24 cellular contexts compared by ENCODE assay signal in the genomic region with DNA sequence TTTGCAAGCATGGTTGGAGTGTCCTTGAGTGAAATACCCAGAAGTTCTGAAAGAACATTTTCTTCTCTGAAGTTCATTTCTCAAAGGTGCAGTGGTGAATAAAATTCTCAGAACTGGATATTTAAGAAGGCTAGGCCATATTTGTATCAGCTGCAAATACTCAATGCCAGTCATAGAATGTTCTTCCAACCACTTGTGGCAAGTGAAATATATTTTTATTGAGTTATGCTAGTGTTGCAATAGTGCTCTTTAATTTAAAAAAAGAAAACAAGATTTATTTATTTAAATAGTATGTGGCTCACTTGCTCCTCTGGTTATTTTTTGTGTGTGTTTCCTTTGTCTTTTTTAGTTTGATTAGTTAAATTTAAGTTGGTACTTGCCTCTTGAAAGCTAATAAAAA.
DNase-seq lines count a peak whose midpoint lies in the region; FAIRE-seq and TF ChIP-seq lines count a peak whose summit lies in the region.
"Had no signal": no experiment of that assay in that cellular context is flagged by ENCODE, and none has a peak within 500 bp of the region (broad histone marks: within the 10 kb centered on the region; RNA-seq: fewer than 3 reads in every experiment).

No MANE protein-coding gene starts in this region.

- FAIRE-seq in RCC 7860 (lab: Jason Lieb, UNC): peak; percentile 20
- FAIRE-seq: GM18507, HepG2 had no signal

- TF ChIP-seq EP300 in tibial nerve (IDR thresholded peaks at IDR 0.05): no peak

- no peaks in the 10 kb centered on the region for H3K27me3 ChIP-seq in tibial nerve
- no peaks in the 10 kb centered on the region for H3K27me3 ChIP-seq in esophagus squamous epithelium

- intact Hi-C loops in esophagus squamous epithelium (cut with DNase I): no loop called here

- TF ChIP-seq CTCF in tibial nerve (IDR thresholded peaks at IDR 0.05) (no peak), esophagus squamous epithelium (IDR thresholded peaks at IDR 0.05) (no peak)

- TF ChIP-seq POLR2A in tibial nerve (IDR thresholded peaks at IDR 0.05) (no peak), esophagus squamous epithelium (IDR thresholded peaks at IDR 0.05) (no peak)

- no peaks in the 10 kb centered on the region for H3K4me1 ChIP-seq in tibial nerve
- H3K4me1 ChIP-seq in esophagus squamous epithelium: no peaks in the 10 kb centered on the region
- H3K4me1 ChIP-seq: HAP-1 had no signal

- DNase-seq in RCC 7860 (ENCODE audit: low spot score) (no peak), fibroblast of gingiva (ENCODE audit: low read depth) (peak; percentile 60), iris pigment epithelial cell (ENCODE audit: low read depth) (peak; percentile 41), NCI-H82 (lab: John Stamatoyannopoulos, UW) (no peak), tibial nerve (ENCODE audit: low spot score in 2 of 2) (no peak), foreskin melanocyte (no peak), esophagus squamous epithelium (lab: John Stamatoyannopoulos, UW) (no peak)
- DNase-seq: Calu3, DMS153, DND-41, HFFc6, Karpas-422, NCI-H1092 treated with DMSO at 0.1 percent for 48 hours, NCI-H1436, NCI-H187, NCI-H2081 treated with DMSO at 0.1 percent for 48 hours, NCI-H2171 treated with DMSO at 0.1 percent for 48 hours, NCI-H345, NCI-H524, NCI-H748 treated with DMSO at 0.1 percent for 48 hours, SK-N-SH had no signal

- no peaks in the 10 kb centered on the region for H3K9me3 ChIP-seq in tibial nerve
- H3K9me3 ChIP-seq in esophagus squamous epithelium: no peaks in the 10 kb centered on the region
- H3K9me3 ChIP-seq: HAP-1, SK-N-SH had no signal

- peaks cover 0 to 9% (median 0%) of the 10 kb centered on the region in 3 donors for H3K36me3 ChIP-seq in tibial nerve
- no peaks in the 10 kb centered on the region for H3K36me3 ChIP-seq in esophagus squamous epithelium
- H3K36me3 ChIP-seq: HAP-1 had no signal

- no peak overlapping the region for H3K27ac ChIP-seq in tibial nerve
- no peak overlapping the region for H3K27ac ChIP-seq in esophagus squamous epithelium

- H3K4me3 ChIP-seq in tibial nerve (no peak overlapping the region), esophagus squamous epithelium (no peak overlapping the region)
- H3K4me3 ChIP-seq: HAP-1 had no signal

Comparison
In these comparisons a context has a peak if more than half of its experiments do, and no peak if none do; other contexts are left out.
1. DNase-seq: peak in fibroblast of gingiva (single experiment) and iris pigment epithelial cell (single experiment); none in RCC 7860 (single experiment), NCI-H82 (single experiment), tibial nerve (0 of 2), foreskin melanocyte (single experiment) and esophagus squamous epithelium (single experiment).